ENCODE assay signal across 8 cellular contexts in genomic region chr17:37358098-37358829, GRCh38. TPM values are rescaled to one million over a fixed set of nuclear protein-coding genes. Genes with fewer than 3 reads are reported as not detected.
A peak's percentile ranks its signal among the peaks of the same experiment; 100 is the strongest.
DNase-seq lines count a peak whose midpoint lies in the region; ATAC-seq lines count a peak whose summit lies in the region.

No MANE protein-coding gene starts in this region.

- H3K9me3 ChIP-seq in T-helper 17 cell (ENCODE audit: control insufficient read depth, low read length, poor library complexity, severe bottlenecking): no peaks in the 10 kb centered on the region

- no peaks in the 10 kb centered on the region for H3K36me3 Mint-ChIP-seq in T-helper 17 cell (ENCODE audit: low read depth)
- H3K36me3 Mint-ChIP-seq in central memory CD8-positive, alpha-beta T cell (ENCODE audit: insufficient read depth): peaks cover 4% of the 10 kb centered on the region

- peak overlapping the region; percentile 88 for H3K27ac Mint-ChIP-seq in T-helper 17 cell
- peak overlapping the region; percentile 90 for H3K27ac Mint-ChIP-seq in central memory CD8-positive, alpha-beta T cell (ENCODE audit: low read depth)

- ATAC-seq in GM21737 (IDR thresholded peaks at IDR 0.05; ENCODE audit: unreplicated experiment): peak; percentile 13
- ATAC-seq in T-helper 17 cell: no peak
- no peak for ATAC-seq in central memory CD8-positive, alpha-beta T cell (replicated peaks; ENCODE audit: extremely low read depth, poor library complexity, severe bottlenecking)

- no peaks in the 10 kb centered on the region for H3K27me3 Mint-ChIP-seq in T-helper 17 cell
- no peaks in the 10 kb centered on the region for H3K27me3 Mint-ChIP-seq in central memory CD8-positive, alpha-beta T cell

- no peaks in the 10 kb centered on the region for H3K9me3 Mint-ChIP-seq in central memory CD8-positive, alpha-beta T cell

- peaks cover 13% of the 10 kb centered on the region for H3K4me1 Mint-ChIP-seq in T-helper 17 cell
- peaks cover 19% of the 10 kb centered on the region for H3K4me1 Mint-ChIP-seq in central memory CD8-positive, alpha-beta T cell

- peak overlapping the region; percentile 89 for H3K4me3 Mint-ChIP-seq in T-helper 17 cell
- peak overlapping the region; percentile 83 for H3K4me3 Mint-ChIP-seq in central memory CD8-positive, alpha-beta T cell

- peak; percentile 53 for DNase-seq in DMS114 treated with DMSO at 0.1 percent for 48 hours (lab: John Stamatoyannopoulos, UW; ENCODE audit: unreplicated experiment)
- DNase-seq in NAMALWA (ENCODE audit: low spot score): peak; percentile 71
- peak in 2 of 3 donors; percentile 4 to 11 for DNase-seq in T-helper 17 cell
- DNase-seq in central memory CD8-positive, alpha-beta T cell (ENCODE audit: low spot score in 2 of 2): no peak
- peak; percentile 65 for DNase-seq in iris pigment epithelial cell (ENCODE audit: low read depth)
- peak; percentile 35 for DNase-seq in smooth muscle cell of the brain vasculature (ENCODE audit: low read depth, low spot score)
- DNase-seq in GOT3 (lab: John Stamatoyannopoulos, UW): no peak

RNA-seq across cellular contexts. Expression of gene C17orf78, which starts 17.5 kb away (rescaled TPM):
- total RNA-seq in T-helper 17 cell: not detected

RNA-seq across cellular contexts. Expression of gene ACACA, which starts 48.4 kb away (rescaled TPM):
- total RNA-seq in T-helper 17 cell: 10 to 100 TPM; 27.7 to 34.2 TPM

RNA-seq across cellular contexts. Expression of gene TADA2A, which starts 48.4 kb away (rescaled TPM):
- 10 to 100 TPM; 11.1 to 13.9 TPM for total RNA-seq in T-helper 17 cell

Comparison
In these comparisons a context has a peak if more than half of its experiments do, and no peak if none do; other contexts are left out.
1. DNase-seq: peak in DMS114 treated with DMSO at 0.1 percent for 48 hours (single experiment), NAMALWA (single experiment), T-helper 17 cell (2 of 3), iris pigment epithelial cell (single experiment) and smooth muscle cell of the brain vasculature (single experiment); none in central memory CD8-positive, alpha-beta T cell (0 of 2) and GOT3 (single experiment).